Comparison of ENCODE assay signal across 15 cellular contexts in genomic region chr7:135845415-135846075, GRCh38.
"Had no signal": no experiment of that assay in that cellular context is flagged by ENCODE, and none has a peak within 500 bp of the region (broad histone marks: within the 10 kb centered on the region; RNA-seq: fewer than 3 reads in every experiment).

No MANE protein-coding gene starts in this region.

- H3K9me3 Mint-ChIP-seq: activated CD4-positive, alpha-beta T cell treated with anti-CD3 and anti-CD28 coated beads, Interleukin-2, amount 10 ng/mL, durations not matched to agents 7 days and 5 days; T-helper 2 cell treated with Interferon-gamma antibody and Interleukin-4, amounts not matched to agents 5 μg/mL and 100 μg/mL, for 36 hours had no signal

- H3K4me3 ChIP-seq: lung, ovary, sigmoid colon, thoracic aorta, upper lobe of right lung had no signal

- H3K9me3 ChIP-seq: ovary, sigmoid colon, thoracic aorta, upper lobe of right lung had no signal

- H3K27ac Mint-ChIP-seq: activated CD4-positive, alpha-beta T cell treated with anti-CD3 and anti-CD28 coated beads, Interleukin-2, amount 10 ng/mL, durations not matched to agents 7 days and 5 days; activated naive CD8-positive, alpha-beta T cell treated with anti-CD3 and anti-CD28 coated beads, Interleukin-2, amount 10 ng/mL, durations not matched to agents 7 days and 5 days; T-helper 2 cell treated with Interferon-gamma antibody and Interleukin-4, amounts not matched to agents 5 μg/mL and 100 μg/mL, for 36 hours had no signal

- DNase-seq: activated CD4-positive, alpha-beta T cell treated with anti-CD3 and anti-CD28 coated beads, Interleukin-2, amount 10 ng/mL, durations not matched to agents 7 days and 5 days; activated CD8-positive, alpha-beta memory T cell treated with anti-CD3 and anti-CD28 coated beads for 24 hours; activated naive CD8-positive, alpha-beta T cell treated with anti-CD3 and anti-CD28 coated beads, Interleukin-2, amount 10 ng/mL, durations not matched to agents 7 days and 5 days; anterior cingulate cortex; effector memory CD4-positive, alpha-beta T cell; left colon; midbrain; ovary; sigmoid colon; stimulated activated CD4-positive, alpha-beta T cell treated with anti-CD3 and anti-CD28 coated beads, Interleukin-1b, Interleukin-23, amount 100 ng/mL, for 48 hours; upper lobe of right lung had no signal

- H3K4me3 Mint-ChIP-seq: activated CD4-positive, alpha-beta T cell treated with anti-CD3 and anti-CD28 coated beads, Interleukin-2, amount 10 ng/mL, durations not matched to agents 7 days and 5 days; activated naive CD8-positive, alpha-beta T cell treated with anti-CD3 and anti-CD28 coated beads, Interleukin-2, amount 10 ng/mL, durations not matched to agents 7 days and 5 days; neural crest cell; T-helper 2 cell treated with Interferon-gamma antibody and Interleukin-4, amounts not matched to agents 5 μg/mL and 100 μg/mL, for 36 hours had no signal

- H3K4me1 Mint-ChIP-seq: activated naive CD8-positive, alpha-beta T cell treated with anti-CD3 and anti-CD28 coated beads, Interleukin-2, amount 10 ng/mL, durations not matched to agents 7 days and 5 days; neural crest cell had no signal

- H3K36me3 Mint-ChIP-seq: activated naive CD8-positive, alpha-beta T cell treated with anti-CD3 and anti-CD28 coated beads, Interleukin-2, amount 10 ng/mL, durations not matched to agents 7 days and 5 days had no signal

- H3K4me1 ChIP-seq: sigmoid colon, upper lobe of right lung had no signal

- H3K36me3 ChIP-seq: ovary, sigmoid colon, thoracic aorta, upper lobe of right lung had no signal

- H3K27ac ChIP-seq: ovary, sigmoid colon, thoracic aorta, upper lobe of right lung had no signal

- ATAC-seq: left colon, upper lobe of right lung had no signal

- H3K27me3 ChIP-seq: ovary, sigmoid colon, upper lobe of right lung had no signal
